Comparison of ENCODE assay signal across 6 cellular contexts in genomic region chr2:111748429-111748828, GRCh38.
DNase-seq lines count a peak whose midpoint lies in the region; ATAC-seq, FAIRE-seq and TF ChIP-seq lines count a peak whose summit lies in the region.
"Not testable (repeated sequence)": the region's sequence is repeated elsewhere in the genome, so short reads cannot be mapped to it uniquely, and the experiment has no call there.

No MANE protein-coding gene starts in this region.

- H3K9me3 ChIP-seq in HepG2 (ENCODE audit: low read length); small intestine (ENCODE audit: control insufficient read depth, low read depth): not testable (repeated sequence)

- not testable (repeated sequence) for H3K4me2 ChIP-seq in HepG2 (ENCODE audit: low read depth, low read length)

- not testable (repeated sequence) for TF ChIP-seq EP300 in HepG2 (IDR thresholded peaks at IDR 0.05; ENCODE audit: low read depth in 2 of 2, low read length in 2 of 2); HepG2 (CRISPR knock-in tag; IDR thresholded peaks at IDR 0.05; ENCODE audit: borderline replicate concordance)

- not testable (repeated sequence) for H3K9ac ChIP-seq in HepG2 (ENCODE audit: insufficient read depth, low read depth, low read length)

- not testable (repeated sequence) for H3K4me1 ChIP-seq in HepG2 (ENCODE audit: insufficient read depth, low read length); small intestine (ENCODE audit: control insufficient read depth in 2 of 2, insufficient read depth in 1 of 2, low read depth in 1 of 2, low read length in 1 of 2)

- TF ChIP-seq CTCF in HepG2 (CRISPR knock-in tag; IDR thresholded peaks at IDR 0.05) = not testable (repeated sequence)

- POLR2A ChIA-PET in HepG2 (lab: Yijun Ruan, JAX) = not testable (repeated sequence)

- not testable (repeated sequence) for BruUV-seq in HepG2 (replicated peaks; lab: Mats Ljungman, UMichigan)

- in situ Hi-C loops in HepG2 (cut with HindIII; ENCODE audit: extremely low pct_ligation_motif_present, low pct_unique_long_range_greater_than_20kb) = not testable (repeated sequence)

- not testable (repeated sequence) for H4K20me1 ChIP-seq in HepG2 (ENCODE audit: insufficient read depth, low read length)

- not testable (repeated sequence) for H2AFZ ChIP-seq in HepG2 (ENCODE audit: low read length)

- not testable (repeated sequence) for H3K4me3 ChIP-seq in HepG2 (replicated peaks in 1 of 3; ENCODE audit: insufficient read depth in 1 of 3, low read depth in 2 of 3, low read length in 3 of 3); small intestine (ENCODE audit: low read depth in 1 of 2, low read length in 2 of 2)

- not testable (repeated sequence) for H3K27ac ChIP-seq in HepG2 (ENCODE audit: extremely low read length, insufficient read depth, low read length); small intestine (ENCODE audit: low read depth in 1 of 2, low read length in 1 of 2)

- peak; percentile 19 for ATAC-seq in esophagus mucosa
- ATAC-seq in left colon = peak; percentile 74
- peak; percentile 16; the same call in 2 of the 3 replicates for ATAC-seq in HepG2

- CTCF ChIA-PET in HepG2 (lab: Yijun Ruan, JAX; ENCODE audit: low intra/inter-chr PET ratio, low total read pairs) = not testable (repeated sequence)

- DNase-seq in HTR-8/SVneo (ENCODE audit: insufficient read length, low spot score); left colon; HepG2 (ENCODE audit: low spot score); urothelium cell line (ENCODE audit: low spot score): not testable (repeated sequence)
- peak; percentile 37 for DNase-seq in small intestine

- WGBS in HepG2 (ENCODE audit: low lambda C conversion rate) = 50% methylated on average over 2 of the region's 4 CpGs
- WGBS in small intestine, 3 donors = 40 to 79% (median 52%) methylated on average over 2 of the region's 4 CpGs

- intact Hi-C loops in left colon (cut with DNase I, micrococcal nuclease); HepG2 (cut with micrococcal nuclease; ENCODE audit: unreplicated experiment): not testable (repeated sequence)

- not testable (repeated sequence) for H3K79me2 ChIP-seq in HepG2 (ENCODE audit: insufficient read depth, low read length)

- not testable (repeated sequence) for H3K27me3 ChIP-seq in HepG2 (ENCODE audit: control insufficient read depth in 1 of 2, insufficient read depth in 2 of 2, low read length in 2 of 2); small intestine (ENCODE audit: control insufficient read depth in 2 of 2, insufficient read depth in 2 of 2, low read length in 2 of 2)

- FAIRE-seq in HTR-8/SVneo (lab: Jason Lieb, UNC) (peak; percentile 66), urothelium cell line (lab: Jason Lieb, UNC) (peak; percentile 89)
- FAIRE-seq in HepG2 (lab: Jason Lieb, UNC); small intestine (lab: Jason Lieb, UNC): not testable (repeated sequence)

- not testable (repeated sequence) for H3K36me3 ChIP-seq in HepG2 (replicated peaks in 1 of 2; ENCODE audit: control insufficient read depth in 1 of 2, insufficient read depth in 2 of 2, low read length in 2 of 2); small intestine (ENCODE audit: control insufficient read depth in 2 of 2, insufficient read depth in 2 of 2, low read length in 2 of 2)

- not testable (repeated sequence) for TF ChIP-seq RAD21 in HepG2 (CRISPR knock-in tag; IDR thresholded peaks at IDR 0.05)

- TF ChIP-seq POLR2A in HepG2 (IDR thresholded peaks at IDR 0.05; ENCODE audit: insufficient read depth in 1 of 2, low read depth in 2 of 2, low read length in 2 of 2) = not testable (repeated sequence)

Comparison
In these comparisons a context has a peak if more than half of its experiments do, and no peak if none do; other contexts are left out.
1. ATAC-seq: peak in every context shown above with its lines; median percentile 74 in left colon; 19 in esophagus mucosa; 16 in HepG2.